1 cellular context compared by ENCODE assay signal in genomic region chr12:8742501-8742900, GRCh38.
TF ChIP-seq lines count a peak whose summit lies in the region.

No MANE protein-coding gene starts in this region.

TF ChIP-seq in IMR-90, 13 proteins besides CTCF, POLR2A, EP300 and RAD21 (continued from another document):
- TF ChIP-seq USF2 (IDR thresholded peaks at IDR 0.05; ENCODE audit: low read depth, low read length) = no peak
- no peak for TF ChIP-seq RCOR1 (IDR thresholded peaks at IDR 0.05; ENCODE audit: insufficient replicate concordance, low read length)
- no peak for TF ChIP-seq RFX5 (IDR thresholded peaks at IDR 0.05; ENCODE audit: low read depth, low read length)
- TF ChIP-seq SMC3 (IDR thresholded peaks at IDR 0.05; ENCODE audit: low read depth, low read length) = no peak
